10 cellular contexts compared by ENCODE assay signal in the genomic region with DNA sequence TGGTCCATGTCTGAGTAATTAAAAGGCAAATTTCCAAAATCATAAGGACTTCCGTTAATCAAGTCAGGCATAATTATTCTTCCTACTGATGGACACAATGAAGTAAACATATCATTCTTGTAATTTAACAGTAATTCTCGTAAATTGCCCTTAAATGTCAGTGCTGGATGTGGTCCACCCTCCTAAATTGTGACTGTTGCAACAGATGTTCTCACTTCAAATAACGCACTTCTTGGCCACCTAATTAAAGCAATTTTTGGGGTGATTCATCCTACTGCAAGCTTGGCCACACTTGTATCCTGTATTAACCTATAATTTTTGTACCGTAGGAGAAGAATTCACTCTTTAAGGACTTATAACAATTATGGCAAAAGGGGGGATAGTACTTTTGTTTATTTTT. TPM values are rescaled to one million over a fixed set of nuclear protein-coding genes. Genes with fewer than 3 reads are reported as not detected.
DNase-seq lines count a peak whose midpoint lies in the region; ATAC-seq and TF ChIP-seq lines count a peak whose summit lies in the region.
"Had no signal": no experiment of that assay in that cellular context is flagged by ENCODE, and none has a peak within 500 bp of the region (broad histone marks: within the 10 kb centered on the region; RNA-seq: fewer than 3 reads in every experiment).

No MANE protein-coding gene starts in this region.

- no peaks in the 10 kb centered on the region for H3K9me3 ChIP-seq in OCI-LY3 (ENCODE audit: insufficient read depth, low read length)
- H3K9me3 ChIP-seq: Caco-2 had no signal

- TF ChIP-seq CTCF in OCI-LY3 (IDR thresholded peaks at IDR 0.05; ENCODE audit: low read depth, low read length) (no peak), fibroblast of the aortic adventitia (IDR thresholded peaks at IDR 0.05; ENCODE audit: insufficient read depth, low read length) (no peak)

- no peaks in the 10 kb centered on the region for H3K27me3 ChIP-seq in OCI-LY3 (ENCODE audit: low read depth, low read length)

- H3K4me1 ChIP-seq in OCI-LY3 (ENCODE audit: low read length) = peaks cover 15% of the 10 kb centered on the region

- no peaks in the 10 kb centered on the region for H4K20me1 ChIP-seq in OCI-LY3 (ENCODE audit: insufficient read depth, low read length)

- no peaks in the 10 kb centered on the region for H3K79me2 ChIP-seq in OCI-LY3 (ENCODE audit: low read length)

- H3K4me2 ChIP-seq in OCI-LY3 (ENCODE audit: low read length) = peak overlapping the region; percentile 72

- peak overlapping the region; percentile 93 for H2AFZ ChIP-seq in OCI-LY3 (ENCODE audit: low read depth, low read length)

- no peak for ATAC-seq in HG02623 (IDR thresholded peaks at IDR 0.05; ENCODE audit: unreplicated experiment)
- no peak for ATAC-seq in GM21737 (IDR thresholded peaks at IDR 0.05; ENCODE audit: unreplicated experiment)

- H3K4me3 ChIP-seq in OCI-LY3 (ENCODE audit: low read length) (no peak overlapping the region), fibroblast of the aortic adventitia (ENCODE audit: low read depth, low read length) (peak overlapping the region; percentile 96), skeletal muscle cell (ENCODE audit: low read depth, low read length) (peak overlapping the region; percentile 68)

- DNase-seq in EL = peak; percentile 55
- peak; percentile 74 for DNase-seq in fibroblast of the aortic adventitia (ENCODE audit: low read depth)
- DNase-seq in skeletal muscle cell (ENCODE audit: low read depth) = no peak
- DNase-seq in NCI-H82 (lab: John Stamatoyannopoulos, UW) = no peak
- no peak for DNase-seq in T-helper 1 cell
- DNase-seq: Caco-2, NCI-H146 had no signal

- H3K36me3 ChIP-seq in OCI-LY3 (replicated peaks; ENCODE audit: low read depth, low read length) = no peaks in the 10 kb centered on the region

- H3K27ac ChIP-seq in OCI-LY3 (ENCODE audit: low read length) = no peak overlapping the region

- H3K9ac ChIP-seq in OCI-LY3 (ENCODE audit: low read length) = no peak overlapping the region

RNA-seq across cellular contexts. Expression of gene COL1A2, which starts 1.9 kb away (rescaled TPM):
- 4,453 and 32,213 TPM in 2 replicates for total RNA-seq in fibroblast of the aortic adventitia (ENCODE audit: low replicate concordance)

Comparison
In these comparisons a context has a peak if more than half of its experiments do, and no peak if none do; other contexts are left out.
1. DNase-seq: peak in EL (single experiment) and fibroblast of the aortic adventitia (single experiment); none in skeletal muscle cell (single experiment), NCI-H82 (single experiment) and T-helper 1 cell (0 of 5).